Comparison of ENCODE assay signal across 1 cellular context in genomic region chr13:29923554-29924481, GRCh38.
TF ChIP-seq lines count a peak whose summit lies in the region.

No MANE protein-coding gene starts in this region.

TF ChIP-seq in K562, 482 proteins besides CTCF, POLR2A, EP300 and RAD21 (continued from another document and continues in another):
- no peak for TF ChIP-seq RERE (CRISPR knock-in tag; IDR thresholded peaks at IDR 0.05; ENCODE audit: borderline replicate concordance)
- no peak for TF ChIP-seq CC2D1A (IDR thresholded peaks at IDR 0.05)
- no peak for TF ChIP-seq MTA2 (IDR thresholded peaks at IDR 0.05; ENCODE audit: low read depth)
- TF ChIP-seq TAL1 (IDR thresholded peaks at IDR 0.05) = no peak
- TF ChIP-seq TCF3 (CRISPR knock-in tag; IDR thresholded peaks at IDR 0.05) = no peak
- TF ChIP-seq ZNF282 (CRISPR knock-in tag; IDR thresholded peaks at IDR 0.05) = no peak
- TF ChIP-seq, protein P1, sequence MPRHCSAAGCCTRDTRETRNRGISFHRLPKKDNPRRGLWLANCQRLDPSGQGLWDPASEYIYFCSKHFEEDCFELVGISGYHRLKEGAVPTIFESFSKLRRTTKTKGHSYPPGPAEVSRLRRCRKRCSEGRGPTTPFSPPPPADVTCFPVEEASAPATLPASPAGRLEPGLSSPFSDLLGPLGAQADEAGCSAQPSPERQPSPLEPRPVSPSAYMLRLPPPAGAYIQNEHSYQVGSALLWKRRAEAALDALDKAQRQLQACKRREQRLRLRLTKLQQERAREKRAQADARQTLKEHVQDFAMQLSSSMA (CRISPR knock-in tag; IDR thresholded peaks at IDR 0.05) = no peak
- TF ChIP-seq SMARCA5 (IDR thresholded peaks at IDR 0.05) = no peak
- peak; percentile 42 for TF ChIP-seq ATF3 (IDR thresholded peaks at IDR 0.05)
- no peak for TF ChIP-seq ATF3 (CRISPR knock-in tag; conservative IDR thresholded peaks at IDR 0.05)
- TF ChIP-seq TOE1 (IDR thresholded peaks at IDR 0.05; ENCODE audit: borderline replicate concordance) = no peak
- TF ChIP-seq TOE1 (CRISPR knock-in tag; IDR thresholded peaks at IDR 0.05; ENCODE audit: borderline replicate concordance, low read depth) = no peak
- TF ChIP-seq JUND (IDR thresholded peaks at IDR 0.05; ENCODE audit: borderline replicate concordance, low read depth, low read length) = no peak
- no peak; the same call in 2 of the 3 replicates for TF ChIP-seq JUND (tag; IDR thresholded peaks at IDR 0.05; ENCODE audit: borderline replicate concordance, low read depth, low read length)
- TF ChIP-seq, protein P2, sequence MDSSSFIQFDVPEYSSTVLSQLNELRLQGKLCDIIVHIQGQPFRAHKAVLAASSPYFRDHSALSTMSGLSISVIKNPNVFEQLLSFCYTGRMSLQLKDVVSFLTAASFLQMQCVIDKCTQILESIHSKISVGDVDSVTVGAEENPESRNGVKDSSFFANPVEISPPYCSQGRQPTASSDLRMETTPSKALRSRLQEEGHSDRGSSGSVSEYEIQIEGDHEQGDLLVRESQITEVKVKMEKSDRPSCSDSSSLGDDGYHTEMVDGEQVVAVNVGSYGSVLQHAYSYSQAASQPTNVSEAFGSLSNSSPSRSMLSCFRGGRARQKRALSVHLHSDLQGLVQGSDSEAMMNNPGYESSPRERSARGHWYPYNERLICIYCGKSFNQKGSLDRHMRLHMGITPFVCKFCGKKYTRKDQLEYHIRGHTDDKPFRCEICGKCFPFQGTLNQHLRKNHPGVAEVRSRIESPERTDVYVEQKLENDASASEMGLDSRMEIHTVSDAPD (CRISPR knock-in tag; IDR thresholded peaks at IDR 0.05) = no peak
- TF ChIP-seq GTF2A2 (tag; IDR thresholded peaks at IDR 0.05) = no peak
- no peak for TF ChIP-seq XRCC5 (IDR thresholded peaks at IDR 0.05; ENCODE audit: low read depth, low read length)
- no peak for TF ChIP-seq ZNF780A (CRISPR knock-in tag; IDR thresholded peaks at IDR 0.05)
- TF ChIP-seq TEAD1 (CRISPR knock-in tag; IDR thresholded peaks at IDR 0.05) = no peak
- no peak for TF ChIP-seq BRF1 (IDR thresholded peaks at IDR 0.05; ENCODE audit: borderline replicate concordance, extremely low read depth, insufficient read length)
- TF ChIP-seq NCOA1 (IDR thresholded peaks at IDR 0.05; ENCODE audit: low read depth) = no peak
- no peak for TF ChIP-seq SNRNP70 (optimal IDR thresholded peaks at IDR 0.05; ENCODE audit: low read depth, low read length)
- TF ChIP-seq ZNF449 (CRISPR knock-in tag; IDR thresholded peaks at IDR 0.05) = no peak
- TF ChIP-seq SMC3 (conservative IDR thresholded peaks at IDR 0.05; ENCODE audit: insufficient read depth, low read depth, low read length) = 0 out of 2 replicates have a peak, but pooled peaks have one; percentile 18
- TF ChIP-seq GABPB1 (CRISPR knock-in tag; IDR thresholded peaks at IDR 0.05) = no peak
- TF ChIP-seq BRD9 (IDR thresholded peaks at IDR 0.05; ENCODE audit: low read depth, partially characterized antibody) = no peak
- no peak for TF ChIP-seq CUX1 (CRISPR knock-in tag; IDR thresholded peaks at IDR 0.05)
- TF ChIP-seq GATA2 (CRISPR knock-in tag; IDR thresholded peaks at IDR 0.05) = no peak
- no peak for TF ChIP-seq ZNF445 (CRISPR knock-in tag; IDR thresholded peaks at IDR 0.05; ENCODE audit: low read depth)
- no peak for TF ChIP-seq PPARD (CRISPR knock-in tag; IDR thresholded peaks at IDR 0.05)
- TF ChIP-seq ZNF174 (CRISPR knock-in tag; IDR thresholded peaks at IDR 0.05) = no peak
- no peak for TF ChIP-seq ILK (tag; IDR thresholded peaks at IDR 0.05; ENCODE audit: borderline replicate concordance, low read depth)
- TF ChIP-seq SRSF3 (IDR thresholded peaks at IDR 0.05; ENCODE audit: insufficient read depth, low read length) = no peak
- no peak for TF ChIP-seq CXXC5 (CRISPR knock-in tag; IDR thresholded peaks at IDR 0.05)
- TF ChIP-seq ZKSCAN3 (CRISPR knock-in tag; IDR thresholded peaks at IDR 0.05) = no peak
- TF ChIP-seq, protein P3, sequence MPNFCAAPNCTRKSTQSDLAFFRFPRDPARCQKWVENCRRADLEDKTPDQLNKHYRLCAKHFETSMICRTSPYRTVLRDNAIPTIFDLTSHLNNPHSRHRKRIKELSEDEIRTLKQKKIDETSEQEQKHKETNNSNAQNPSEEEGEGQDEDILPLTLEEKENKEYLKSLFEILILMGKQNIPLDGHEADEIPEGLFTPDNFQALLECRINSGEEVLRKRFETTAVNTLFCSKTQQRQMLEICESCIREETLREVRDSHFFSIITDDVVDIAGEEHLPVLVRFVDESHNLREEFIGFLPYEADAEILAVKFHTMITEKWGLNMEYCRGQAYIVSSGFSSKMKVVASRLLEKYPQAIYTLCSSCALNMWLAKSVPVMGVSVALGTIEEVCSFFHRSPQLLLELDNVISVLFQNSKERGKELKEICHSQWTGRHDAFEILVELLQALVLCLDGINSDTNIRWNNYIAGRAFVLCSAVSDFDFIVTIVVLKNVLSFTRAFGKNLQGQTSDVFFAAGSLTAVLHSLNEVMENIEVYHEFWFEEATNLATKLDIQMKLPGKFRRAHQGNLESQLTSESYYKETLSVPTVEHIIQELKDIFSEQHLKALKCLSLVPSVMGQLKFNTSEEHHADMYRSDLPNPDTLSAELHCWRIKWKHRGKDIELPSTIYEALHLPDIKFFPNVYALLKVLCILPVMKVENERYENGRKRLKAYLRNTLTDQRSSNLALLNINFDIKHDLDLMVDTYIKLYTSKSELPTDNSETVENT (CRISPR knock-in tag; IDR thresholded peaks at IDR 0.05) = no peak
- no peak for TF ChIP-seq MLX (CRISPR knock-in tag; conservative IDR thresholded peaks at IDR 0.05)
- no peak for TF ChIP-seq ZNF79 (CRISPR knock-in tag; IDR thresholded peaks at IDR 0.05; ENCODE audit: low read depth)
- TF ChIP-seq MTA3 (IDR thresholded peaks at IDR 0.05; ENCODE audit: borderline replicate concordance) = no peak
- no peak for TF ChIP-seq ZNF277 (CRISPR knock-in tag; IDR thresholded peaks at IDR 0.05; ENCODE audit: borderline replicate concordance)
- TF ChIP-seq NCOA6 (IDR thresholded peaks at IDR 0.05) = no peak
- TF ChIP-seq SAFB2 (IDR thresholded peaks at IDR 0.05; ENCODE audit: borderline replicate concordance, low read depth, low read length, severe bottlenecking) = no peak
- TF ChIP-seq RAD51 (IDR thresholded peaks at IDR 0.05; ENCODE audit: borderline replicate concordance, low read depth) = peak; percentile 53; the same call in 1 of the 2 replicates
- no peak for TF ChIP-seq ILF3 (IDR thresholded peaks at IDR 0.05; ENCODE audit: borderline replicate concordance)
- no peak for TF ChIP-seq DNMT1 (IDR thresholded peaks at IDR 0.05)
- no peak for TF ChIP-seq MTA1 (IDR thresholded peaks at IDR 0.05; ENCODE audit: borderline replicate concordance)
- no peak for TF ChIP-seq JUNB (CRISPR knock-in tag; conservative IDR thresholded peaks at IDR 0.05)
- no peak for TF ChIP-seq ARHGAP35 (IDR thresholded peaks at IDR 0.05; ENCODE audit: partially characterized antibody)
- TF ChIP-seq CREBBP (IDR thresholded peaks at IDR 0.05; ENCODE audit: low read depth, low read length) = no peak
- TF ChIP-seq STAT5B (CRISPR knock-in tag; IDR thresholded peaks at IDR 0.05) = no peak
- no peak for TF ChIP-seq FOXJ3 (CRISPR knock-in tag; IDR thresholded peaks at IDR 0.05)
- TF ChIP-seq CCNT2 (IDR thresholded peaks at IDR 0.05; ENCODE audit: borderline replicate concordance, extremely low read depth, insufficient read length, low read depth, low read length) = no peak
